In the genomic region with DNA sequence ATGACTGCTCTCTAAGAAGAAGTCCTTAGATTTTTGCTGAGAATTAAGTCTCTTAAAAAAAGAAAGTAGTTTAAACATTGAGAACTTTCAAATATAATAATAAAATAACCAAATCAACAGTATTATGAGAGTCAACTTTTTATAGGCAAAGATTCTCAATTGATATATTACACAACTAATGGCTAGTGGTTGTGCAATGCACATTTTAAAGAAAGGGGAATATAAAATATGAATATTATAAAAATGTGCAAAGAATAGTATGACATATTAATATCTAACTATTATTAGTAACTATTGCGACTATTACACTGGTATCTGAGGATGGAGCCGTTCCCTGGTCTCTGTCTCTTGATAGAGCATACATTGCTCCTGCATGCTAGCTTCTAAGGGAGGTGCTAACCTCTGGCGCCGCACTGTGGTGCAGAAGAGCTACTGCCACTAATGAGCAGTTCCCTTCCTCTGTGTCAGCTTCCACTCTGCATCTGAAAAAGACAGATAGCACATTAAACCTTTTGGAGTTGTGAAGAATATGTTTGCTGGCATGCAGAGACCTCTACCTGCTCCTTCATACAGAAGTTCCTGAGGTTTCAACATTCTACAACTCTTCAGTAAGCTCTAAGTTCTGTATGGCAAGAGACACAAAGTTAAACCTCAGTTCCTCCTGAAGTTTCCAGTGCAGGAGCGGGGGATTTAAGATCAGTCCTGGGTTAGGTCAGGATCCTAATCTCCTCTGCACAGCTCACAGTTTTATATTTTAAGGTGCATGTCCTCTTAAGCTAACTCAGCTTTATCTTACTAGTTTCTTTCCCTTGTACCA, we compare ENCODE assay signal across 8 cellular contexts.
A peak's percentile ranks its signal among the peaks of the same experiment; 100 is the strongest.
DNase-seq lines count a peak whose midpoint lies in the region; ATAC-seq, FAIRE-seq and TF ChIP-seq lines count a peak whose summit lies in the region.

No MANE protein-coding gene starts in this region.

- H2AFZ ChIP-seq in parathyroid adenoma = no peak overlapping the region

- H3K36me3 ChIP-seq in parathyroid adenoma (ENCODE audit: control insufficient read depth, insufficient read depth, low read length) = no peaks in the 10 kb centered on the region

- peak; percentile 83 for FAIRE-seq in GM19239 (lab: Jason Lieb, UNC)

- DNase-seq in D341Med (ENCODE audit: low spot score) (peak; percentile 72), GM19239 (ENCODE audit: insufficient read length, low spot score) (peak; percentile 61), NCI-H748 treated with DMSO at 0.1 percent for 48 hours (lab: John Stamatoyannopoulos, UW) (peak; percentile 27), foreskin melanocyte (peak; percentile 30), amniotic stem cell (lab: John Stamatoyannopoulos, UW) (no peak)
- peak; percentile 28 for DNase-seq in activated CD8-positive, alpha-beta memory T cell treated with anti-CD3 and anti-CD28 coated beads, Interleukin-2, amount 50 U/mL, for 4 hours

- no peak overlapping the region for H3K9ac ChIP-seq in parathyroid adenoma

- no peak overlapping the region for H3K4me3 ChIP-seq in parathyroid adenoma (ENCODE audit: low read depth, low read length)

- ATAC-seq in HG03342 (IDR thresholded peaks at IDR 0.05; ENCODE audit: unreplicated experiment) = peak; percentile 94

- H3K27me3 ChIP-seq in parathyroid adenoma (ENCODE audit: control insufficient read depth, insufficient read depth, low read length) = no peaks in the 10 kb centered on the region

- no peak overlapping the region for H3K27ac ChIP-seq in parathyroid adenoma

- peak; percentile 92 for TF ChIP-seq CTCF in parathyroid adenoma (IDR thresholded peaks at IDR 0.05)

- peaks cover 7% of the 10 kb centered on the region for H3K4me1 ChIP-seq in parathyroid adenoma

- no peaks in the 10 kb centered on the region for H3K79me2 ChIP-seq in parathyroid adenoma

- no peaks in the 10 kb centered on the region for H3K9me3 ChIP-seq in parathyroid adenoma (ENCODE audit: control insufficient read depth, low read length)

- H3K4me2 ChIP-seq in parathyroid adenoma (ENCODE audit: low read length) = no peak overlapping the region
